ENCODE assay signal across 15 cellular contexts in genomic region chr18:2312440-2312839, GRCh38.
A peak's percentile ranks its signal among the peaks of the same experiment; 100 is the strongest.
DNase-seq lines count a peak whose midpoint lies in the region; ATAC-seq and TF ChIP-seq lines count a peak whose summit lies in the region.
"Had no signal": no experiment of that assay in that cellular context is flagged by ENCODE, and none has a peak within 500 bp of the region (broad histone marks: within the 10 kb centered on the region; RNA-seq: fewer than 3 reads in every experiment).

No MANE protein-coding gene starts in this region.

- 64% methylated on average over 4 of the region's 4 CpGs for WGBS in suprapubic skin

- TF ChIP-seq CTCF in suprapubic skin (IDR thresholded peaks at IDR 0.05), result no peak

- H3K36me3 ChIP-seq in suprapubic skin, result no peaks in the 10 kb centered on the region
- H3K36me3 ChIP-seq: HAP-1, upper lobe of left lung had no signal

- H3K27ac ChIP-seq in suprapubic skin, result no peak overlapping the region
- H3K27ac ChIP-seq: upper lobe of left lung had no signal

- no peak for TF ChIP-seq EP300 in suprapubic skin (IDR thresholded peaks at IDR 0.05)

- no peak for TF ChIP-seq POLR2A in suprapubic skin (IDR thresholded peaks at IDR 0.05)

- H3K27me3 ChIP-seq in suprapubic skin, result no peaks in the 10 kb centered on the region
- H3K27me3 ChIP-seq: upper lobe of left lung had no signal

- no peaks in the 10 kb centered on the region for H3K9me3 ChIP-seq in suprapubic skin
- H3K9me3 ChIP-seq: HAP-1, upper lobe of left lung had no signal

- ATAC-seq in GM18861 (IDR thresholded peaks at IDR 0.05; ENCODE audit: unreplicated experiment) (peak; percentile 60), GM21515 (IDR thresholded peaks at IDR 0.05; ENCODE audit: unreplicated experiment) (peak; percentile 83), HG03159 (IDR thresholded peaks at IDR 0.05; ENCODE audit: unreplicated experiment) (peak; percentile 84)
- ATAC-seq: naive thymus-derived CD4-positive, alpha-beta T cell; PC-3 had no signal

- DNase-seq in SIG-M5 (lab: John Stamatoyannopoulos, UW) (peak; percentile 54), NCI-H2171 treated with DMSO at 0.1 percent for 48 hours (lab: John Stamatoyannopoulos, UW) (no peak), suprapubic skin (ENCODE audit: low spot score in 2 of 2) (no peak), C1 segment of cervical spinal cord (lab: John Stamatoyannopoulos, UW) (no peak), AG08396 (ENCODE audit: low spot score) (no peak)
- DNase-seq: foreskin melanocyte; kidney glomerular epithelial cell; naive thymus-derived CD4-positive, alpha-beta T cell; NCI-H1930; PC-3; upper lobe of left lung had no signal

- H3K4me1 ChIP-seq in suprapubic skin, result no peaks in the 10 kb centered on the region
- H3K4me1 ChIP-seq: upper lobe of left lung had no signal

- no peak overlapping the region for H3K4me3 ChIP-seq in suprapubic skin
- H3K4me3 ChIP-seq: HAP-1, upper lobe of left lung had no signal
